In the genomic region with DNA sequence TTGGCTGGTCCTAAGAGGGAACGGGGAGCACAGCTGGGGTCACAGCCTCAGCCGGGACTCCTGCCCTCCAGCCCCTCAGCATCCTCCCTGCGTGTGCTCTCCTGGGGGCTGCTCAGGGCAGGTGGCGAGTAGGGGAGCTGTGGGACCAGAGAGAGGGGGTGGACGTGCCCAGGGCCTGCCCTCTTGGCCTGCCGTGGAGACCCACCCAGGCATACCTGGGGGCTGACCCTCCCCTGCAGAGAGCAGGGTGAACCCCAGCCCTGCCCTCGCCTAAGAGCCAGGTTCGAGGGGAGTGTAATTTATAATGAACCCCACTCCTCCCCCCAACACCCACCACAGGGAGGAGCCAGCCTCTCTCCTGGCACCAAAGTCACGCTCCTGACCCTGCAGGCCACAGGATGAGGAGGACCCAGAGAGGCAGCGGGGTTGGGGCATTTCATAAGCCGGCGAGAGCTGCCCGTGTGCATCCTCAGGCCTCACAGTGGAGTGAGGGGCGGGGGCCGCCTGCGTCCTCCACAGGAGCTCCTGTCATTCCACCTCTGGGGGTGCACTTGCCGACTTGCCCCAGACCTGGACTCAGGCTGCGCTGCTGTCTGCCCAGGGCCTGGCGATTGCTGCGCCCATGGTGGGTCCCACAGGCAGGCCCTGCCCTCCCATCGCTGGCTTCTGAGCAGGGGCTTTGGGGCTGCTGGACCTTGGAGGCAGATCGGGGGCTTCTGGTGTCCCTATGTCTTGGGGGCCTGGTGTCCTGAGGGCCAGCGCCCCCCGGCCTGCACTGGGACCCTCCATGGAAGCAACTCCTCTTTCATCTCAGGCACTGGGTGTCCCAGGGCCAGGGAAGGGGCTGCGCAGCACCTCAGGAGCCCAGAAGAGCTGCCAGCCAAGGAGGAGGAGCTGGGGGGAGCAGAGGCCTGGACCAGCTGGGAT, we compare ENCODE assay signal across 8 cellular contexts.
DNase-seq lines count a peak whose midpoint lies in the region; ATAC-seq and TF ChIP-seq lines count a peak whose summit lies in the region.
"Had no signal": no experiment of that assay in that cellular context is flagged by ENCODE, and none has a peak within 500 bp of the region (broad histone marks: within the 10 kb centered on the region; RNA-seq: fewer than 3 reads in every experiment).

No MANE protein-coding gene starts in this region.

- TF ChIP-seq EP300 in gastroesophageal sphincter (IDR thresholded peaks at IDR 0.05), result no peak

- DNase-seq in DND-41, result peak; percentile 8
- DNase-seq in GM20000 (ENCODE audit: low spot score), result peak; percentile 51
- peak; percentile 95 for DNase-seq in osteocyte (ENCODE audit: extremely low spot score, unreplicated experiment)
- no peak for DNase-seq in NCI-H69 (lab: John Stamatoyannopoulos, UW)
- DNase-seq in activated CD8-positive, alpha-beta T cell treated with anti-CD3 and anti-CD28 coated beads for 36 hours, result no peak
- DNase-seq in immature natural killer cell, result no peak
- DNase-seq: amniotic stem cell had no signal

- TF ChIP-seq CTCF in DND-41 (IDR thresholded peaks at IDR 0.05; ENCODE audit: borderline replicate concordance, extremely low read depth, low read length, poor library complexity, severe bottlenecking), result no peak
- no peak for TF ChIP-seq CTCF in GM20000 (IDR thresholded peaks at IDR 0.05; ENCODE audit: extremely low read depth, missing control alignments)
- no peak for TF ChIP-seq CTCF in gastroesophageal sphincter (IDR thresholded peaks at IDR 0.05)
- TF ChIP-seq CTCF in osteocyte (IDR thresholded peaks at IDR 0.05), result no peak
- no peak for TF ChIP-seq CTCF in activated CD8-positive, alpha-beta T cell treated with anti-CD3 and anti-CD28 coated beads for 36 hours (IDR thresholded peaks at IDR 0.05)

- H3K27me3 ChIP-seq in DND-41 (ENCODE audit: insufficient read depth, low read length, poor library complexity), result no peaks in the 10 kb centered on the region
- peaks cover 29% of the 10 kb centered on the region for H3K27me3 ChIP-seq in gastroesophageal sphincter

- H3K27me3 Mint-ChIP-seq in osteocyte (ENCODE audit: unreplicated experiment) (no peaks in the 10 kb centered on the region), immature natural killer cell (ENCODE audit: low read depth in 3 of 3) (peaks cover 0 to 4% (median 2%) of the 10 kb centered on the region in 3 donors)
- H3K27me3 Mint-ChIP-seq in activated CD8-positive, alpha-beta T cell treated with anti-CD3 and anti-CD28 coated beads for 36 hours, result no peaks in the 10 kb centered on the region

- intact Hi-C loops in activated CD8-positive, alpha-beta T cell treated with anti-CD3 and anti-CD28 coated beads for 36 hours (cut with micrococcal nuclease), result no loop called here

- H3K4me2 ChIP-seq in DND-41 (ENCODE audit: insufficient read depth, low read length), result no peak overlapping the region; the same call in 1 of the 2 replicates

- no peaks in the 10 kb centered on the region for H3K79me2 ChIP-seq in DND-41 (ENCODE audit: insufficient read depth, low read length)

- WGBS in gastroesophageal sphincter (ENCODE audit: low coverage in 1 of 2), 2 donors, result 59 to 84% methylated on average over 4 of the region's 25 CpGs

- no peak overlapping the region for H3K27ac Mint-ChIP-seq in osteocyte (ENCODE audit: unreplicated experiment)
- no peak overlapping the region for H3K27ac Mint-ChIP-seq in activated CD8-positive, alpha-beta T cell treated with anti-CD3 and anti-CD28 coated beads for 36 hours
- H3K27ac Mint-ChIP-seq in immature natural killer cell, result no peak overlapping the region

- POLR2A ChIA-PET in activated CD8-positive, alpha-beta T cell treated with anti-CD3 and anti-CD28 coated beads for 36 hours (lab: Charles Lee), result no interaction called here

- ATAC-seq in DND-41 (ENCODE audit: insufficient read depth, low read depth) (no peak), gastroesophageal sphincter (peak; percentile 8)
- ATAC-seq in activated CD8-positive, alpha-beta T cell treated with anti-CD3 and anti-CD28 coated beads for 36 hours, result no peak

- no peaks in the 10 kb centered on the region for H3K4me1 Mint-ChIP-seq in osteocyte (ENCODE audit: unreplicated experiment)
- H3K4me1 Mint-ChIP-seq in activated CD8-positive, alpha-beta T cell treated with anti-CD3 and anti-CD28 coated beads for 36 hours (ENCODE audit: low read depth), result peaks cover 7% of the 10 kb centered on the region
- H3K4me1 Mint-ChIP-seq in immature natural killer cell, result peaks cover 8 to 15% of the 10 kb centered on the region in 2 donors

- H3K36me3 ChIP-seq in DND-41 (ENCODE audit: insufficient read depth, low read length) (no peaks in the 10 kb centered on the region), gastroesophageal sphincter (no peaks in the 10 kb centered on the region)

- peaks cover 11% of the 10 kb centered on the region for H3K4me1 ChIP-seq in DND-41 (ENCODE audit: insufficient read depth, low read length)
- no peaks in the 10 kb centered on the region for H3K4me1 ChIP-seq in gastroesophageal sphincter

- CTCF ChIA-PET in activated CD8-positive, alpha-beta T cell treated with anti-CD3 and anti-CD28 coated beads for 36 hours (lab: Charles Lee), result interaction anchor here (1.2 to 4.7 kb wide), 3 partner anchors 35 to 1907 kb away, joined by 3 to 74 read pairs (median 6); no protein-coding TSS in a partner anchor

- no peak for TF ChIP-seq POLR2A in gastroesophageal sphincter (IDR thresholded peaks at IDR 0.05)

- H3K36me3 Mint-ChIP-seq in osteocyte (ENCODE audit: unreplicated experiment) (no peaks in the 10 kb centered on the region), immature natural killer cell (no peaks in the 10 kb centered on the region)
- no peaks in the 10 kb centered on the region for H3K36me3 Mint-ChIP-seq in activated CD8-positive, alpha-beta T cell treated with anti-CD3 and anti-CD28 coated beads for 36 hours (ENCODE audit: low read depth)

- H2AFZ ChIP-seq in DND-41 (ENCODE audit: low read depth, low read length), result peak overlapping the region; percentile 77; the same call in 1 of the 2 replicates

- H3K27ac ChIP-seq in DND-41 (ENCODE audit: low read length) (0 out of 2 replicates have a peak overlapping the region, but pooled peaks have one; percentile 69), gastroesophageal sphincter (no peak overlapping the region)

- H3K9ac ChIP-seq in DND-41 (ENCODE audit: low read depth, low read length), result no peak overlapping the region

- H3K9me3 ChIP-seq in DND-41 (ENCODE audit: insufficient read depth, low read length, severe bottlenecking) (no peaks in the 10 kb centered on the region), gastroesophageal sphincter (no peaks in the 10 kb centered on the region)

- H3K4me3 Mint-ChIP-seq in osteocyte (ENCODE audit: unreplicated experiment) (no peak overlapping the region), immature natural killer cell (no peak overlapping the region)
- H3K4me3 Mint-ChIP-seq in activated CD8-positive, alpha-beta T cell treated with anti-CD3 and anti-CD28 coated beads for 36 hours, result no peak overlapping the region

- H3K4me3 ChIP-seq in DND-41 (ENCODE audit: low read depth in 1 of 2, low read length in 2 of 2), result no peak overlapping the region
- H3K4me3 ChIP-seq in gastroesophageal sphincter, result no peak overlapping the region

- no peaks in the 10 kb centered on the region for H4K20me1 ChIP-seq in DND-41 (ENCODE audit: insufficient read depth, low read length)

- peaks cover 15% of the 10 kb centered on the region for H3K9me3 Mint-ChIP-seq in osteocyte (ENCODE audit: unreplicated experiment)
- no peaks in the 10 kb centered on the region for H3K9me3 Mint-ChIP-seq in activated CD8-positive, alpha-beta T cell treated with anti-CD3 and anti-CD28 coated beads for 36 hours
- H3K9me3 Mint-ChIP-seq in immature natural killer cell, result no peaks in the 10 kb centered on the region

Comparison
In these comparisons a context has a peak if more than half of its experiments do, and no peak if none do; other contexts are left out.
1. DNase-seq: peak in DND-41 (single experiment), GM20000 (single experiment) and osteocyte (single experiment); none in NCI-H69 (single experiment), activated CD8-positive, alpha-beta T cell treated with anti-CD3 and anti-CD28 coated beads for 36 hours (single experiment) and immature natural killer cell (0 of 3).